Comparison of ENCODE assay signal across 8 cellular contexts in the genomic region with DNA sequence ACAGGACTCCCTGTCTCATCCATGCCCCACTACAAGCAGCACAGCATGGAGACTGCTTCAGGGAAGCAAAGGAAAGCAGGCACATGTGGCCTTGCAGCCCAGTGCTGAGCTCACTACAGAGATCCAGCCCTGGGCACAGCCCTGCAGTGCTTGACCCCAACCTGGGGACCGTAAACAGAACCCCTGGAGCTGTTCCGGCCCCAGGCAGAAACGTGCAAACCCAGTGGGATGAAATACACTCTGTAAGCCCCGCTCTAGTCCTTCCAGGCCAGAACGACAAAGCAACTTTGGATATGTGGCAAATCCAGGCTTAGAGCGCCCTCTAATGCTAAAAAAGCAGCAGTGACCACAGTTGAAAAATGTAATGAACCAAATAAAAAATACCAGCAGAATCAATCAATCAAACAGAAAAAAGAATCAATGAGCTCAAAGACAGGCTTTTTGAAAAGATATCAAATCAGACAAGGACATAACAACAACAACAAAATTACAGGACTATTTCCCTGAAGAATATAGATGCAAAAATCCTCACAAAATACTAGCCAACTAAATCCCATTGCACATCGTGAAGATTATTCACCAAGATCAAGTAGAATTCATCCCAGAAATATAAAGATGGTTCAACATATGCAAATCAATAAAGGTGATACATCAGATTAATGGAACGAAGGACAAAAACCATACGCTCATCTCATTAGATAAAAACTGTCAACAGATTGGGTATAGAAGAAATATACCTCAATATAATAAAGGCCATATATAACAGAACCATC. TPM values are rescaled to one million over a fixed set of nuclear protein-coding genes. Genes with fewer than 3 reads are reported as not detected.
DNase-seq lines count a peak whose midpoint lies in the region; ATAC-seq, FAIRE-seq and TF ChIP-seq lines count a peak whose summit lies in the region.

No MANE protein-coding gene starts in this region.

- no peaks in the 10 kb centered on the region for H3K4me1 ChIP-seq in GM23248 (ENCODE audit: insufficient read depth)

- no peaks in the 10 kb centered on the region for H3K9me3 Mint-ChIP-seq in MCF 10A (ENCODE audit: unreplicated experiment)

- peak; percentile 89 for TF ChIP-seq CTCF in D721Med (IDR thresholded peaks at IDR 0.05; ENCODE audit: insufficient read depth, missing control alignments)
- peak; percentile 70 for TF ChIP-seq CTCF in MCF 10A (IDR thresholded peaks at IDR 0.05; ENCODE audit: unreplicated experiment)

- H3K36me3 ChIP-seq in GM23248 (ENCODE audit: low read depth): no peaks in the 10 kb centered on the region

- CTCF ChIA-PET in MCF 10A (lab: Yijun Ruan, JAX): interaction anchor here (0.6 to 8.3 kb wide), 31 partner anchors 8 to 845 kb away, joined by 3 to 124 read pairs (median 4); a partner anchor contains a TSS

- H3K27me3 Mint-ChIP-seq in MCF 10A (ENCODE audit: insufficient read depth, unreplicated experiment): no peaks in the 10 kb centered on the region

- H3K79me2 ChIP-seq in GM23248 (ENCODE audit: insufficient read depth): no peaks in the 10 kb centered on the region

- no peaks in the 10 kb centered on the region for H3F3A ChIP-seq in GM23248 (ENCODE audit: insufficient read depth)

- no peaks in the 10 kb centered on the region for H3K9me3 ChIP-seq in GM23248 (ENCODE audit: low read depth)

- no peak overlapping the region for H3K27ac ChIP-seq in GM23248

- intact Hi-C loops in MCF 10A (cut with micrococcal nuclease) (loop anchor here (1.0 to 5.0 kb wide), 2 partner anchors 262 to 274 kb away; a partner anchor contains a TSS), left colon (cut with DNase I, micrococcal nuclease) (loop anchor here in 1 of 2 donors (10.0 kb wide), 1 partner anchor 262 kb away; a partner anchor contains a TSS)

- H2AFZ ChIP-seq in GM23248: peak overlapping the region; percentile 52

- H3K4me3 ChIP-seq in GM23248: no peak overlapping the region

- H3K4me2 ChIP-seq in GM23248 (ENCODE audit: unreplicated experiment): no peak overlapping the region

- H3K9ac ChIP-seq in GM23248: no peak overlapping the region

- DNase-seq in D721Med (ENCODE audit: insufficient read length, low spot score): peak; percentile 19
- DNase-seq in GM23248: peak; percentile 72
- peak; percentile 32 for DNase-seq in NCI-H2196 treated with DMSO at 0.1 percent for 48 hours (lab: John Stamatoyannopoulos, UW; ENCODE audit: unreplicated experiment)
- peak; percentile 46 for DNase-seq in MCF 10A (ENCODE audit: unreplicated experiment)
- no peak for DNase-seq in left colon
- no peak for DNase-seq in stimulated activated CD8-positive, alpha-beta memory T cell treated with anti-CD3 and anti-CD28 coated beads, Interleukin-4, amount 100 ng/mL, for 48 hours
- no peak for DNase-seq in activated effector memory CD4-positive, alpha-beta T cell treated with Interleukin-2 at 50 U/mL for 16 hours

- H3K4me3 Mint-ChIP-seq in MCF 10A (ENCODE audit: unreplicated experiment): no peak overlapping the region

- no TSS peak for BruUV-seq in MCF 10A (replicated peaks; lab: Mats Ljungman, UMichigan)

- H3K4me1 Mint-ChIP-seq in MCF 10A (ENCODE audit: insufficient read depth, unreplicated experiment): no peaks in the 10 kb centered on the region

- peak; percentile 77 for FAIRE-seq in D721Med (lab: Jason Lieb, UNC)

- POLR2A ChIA-PET in MCF 10A (lab: Yijun Ruan, JAX): interaction anchor here (1.1 kb wide), 1 partner anchor 256 kb away, joined by 3 read pairs; no protein-coding TSS in a partner anchor

- peak; percentile 81 for ATAC-seq in left colon
- ATAC-seq in GM21723 (IDR thresholded peaks at IDR 0.05; ENCODE audit: unreplicated experiment): no peak

- no peaks in the 10 kb centered on the region for H3K36me3 Mint-ChIP-seq in MCF 10A (ENCODE audit: insufficient read depth, unreplicated experiment)

- no peaks in the 10 kb centered on the region for H3K9me2 ChIP-seq in GM23248 (ENCODE audit: insufficient read depth)

- H3K27me3 ChIP-seq in GM23248 (replicated peaks; ENCODE audit: insufficient read depth): no peaks in the 10 kb centered on the region

- 34 to 36% methylated on average over 9 of the region's 9 CpGs for WGBS in GM23248 (ENCODE audit: low coverage in 1 of 2, low lambda C conversion rate in 2 of 2, missing lambda C conversion rate in 2 of 2), 2 experiments

- no peaks in the 10 kb centered on the region for H4K20me1 ChIP-seq in GM23248 (ENCODE audit: insufficient read depth)

- no peak overlapping the region for H3K27ac Mint-ChIP-seq in MCF 10A (ENCODE audit: low read depth, unreplicated experiment)

- in situ Hi-C loops in GM23248 (cut with MboI): loop anchor here (5.0 kb wide), 1 partner anchor 259 kb away; no protein-coding TSS in a partner anchor

RNA-seq across cellular contexts. Expression of a gene that starts 45.6 kb away (rescaled TPM):
- 1.1 and 2.0 TPM in 2 replicates for total RNA-seq in GM23248 (2014; rRNA removed; shearing (Covaris generic))
- 2.1 and 2.2 TPM in 2 replicates for polyA plus RNA-seq in GM23248 (2016; fragmentation: Nextera tagmentation; extraction: Ambion mirVana)
- total RNA-seq in MCF 10A (2022) (5.3 and 6.0 TPM in 2 replicates), left colon (1 to 10 TPM; 2.6 to 4.7 TPM)

Comparison
In these comparisons a context has a peak if more than half of its experiments do, and no peak if none do; other contexts are left out.
1. DNase-seq: peak in D721Med (single experiment), GM23248 (single experiment), NCI-H2196 treated with DMSO at 0.1 percent for 48 hours (single experiment) and MCF 10A (single experiment); none in left colon (0 of 2), stimulated activated CD8-positive, alpha-beta memory T cell treated with anti-CD3 and anti-CD28 coated beads, Interleukin-4, amount 100 ng/mL, for 48 hours (single experiment) and activated effector memory CD4-positive, alpha-beta T cell treated with Interleukin-2 at 50 U/mL for 16 hours (single experiment).